ENCODE assay signal across 15 cellular contexts in the genomic region with DNA sequence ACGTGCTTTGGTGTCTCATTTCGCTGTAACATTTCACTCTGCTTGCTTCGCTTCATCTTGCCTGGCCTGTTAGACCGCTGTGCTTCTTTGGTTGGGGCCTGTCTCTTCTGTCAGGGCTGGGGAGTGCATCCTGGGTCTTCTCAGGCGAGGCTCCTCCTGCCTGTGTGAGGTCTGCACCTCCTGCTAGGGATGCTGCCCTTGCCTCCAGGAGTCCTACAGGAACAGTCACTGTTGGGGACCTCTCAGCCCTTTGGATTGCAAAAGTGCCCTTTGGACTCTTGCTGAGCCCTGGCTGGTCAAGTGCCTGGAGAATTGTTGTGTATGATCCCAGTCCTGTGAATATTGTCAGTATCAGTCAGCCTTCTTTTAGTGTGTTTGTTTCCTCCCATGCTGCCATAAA.
DNase-seq lines count a peak whose midpoint lies in the region; ATAC-seq and TF ChIP-seq lines count a peak whose summit lies in the region.
"Had no signal": no experiment of that assay in that cellular context is flagged by ENCODE, and none has a peak within 500 bp of the region (broad histone marks: within the 10 kb centered on the region; RNA-seq: fewer than 3 reads in every experiment).

No MANE protein-coding gene starts in this region.

- TF ChIP-seq POLR2A in uterus (IDR thresholded peaks at IDR 0.05) (no peak), vagina (IDR thresholded peaks at IDR 0.05) (no peak)

- DNase-seq in activated naive CD8-positive, alpha-beta T cell treated with anti-CD3 and anti-CD28 coated beads for 36 hours, result no peak
- DNase-seq in WTC11 (ENCODE audit: low spot score), result peak; percentile 61
- DNase-seq in iPS-NIHi11 (ENCODE audit: low spot score), result peak; percentile 36
- no peak for DNase-seq in uterus
- DNase-seq in COR-L47 (lab: John Stamatoyannopoulos, UW), result no peak
- DNase-seq in NCI-H82 treated with DMSO at 0.1 percent for 48 hours (lab: John Stamatoyannopoulos, UW; ENCODE audit: unreplicated experiment), result no peak
- DNase-seq in vagina (ENCODE audit: extremely low spot score in 2 of 2), result no peak
- DNase-seq: activated gamma-delta T cell, cerebellar nuclear complex, esophagus squamous epithelium, GDM1, NCI-H510A, SIG-M5 had no signal

- H3K9me3 ChIP-seq in uterus (no peaks in the 10 kb centered on the region), vagina (no peaks in the 10 kb centered on the region)
- H3K9me3 ChIP-seq: esophagus squamous epithelium had no signal

- TF ChIP-seq CTCF in WTC11 (IDR thresholded peaks at IDR 0.05) (no peak), uterus (IDR thresholded peaks at IDR 0.05) (no peak), vagina (IDR thresholded peaks at IDR 0.05) (no peak)

- H3K4me3 ChIP-seq in uterus, result no peak overlapping the region
- H3K4me3 ChIP-seq in vagina, result no peak overlapping the region
- H3K4me3 ChIP-seq: esophagus squamous epithelium, smooth muscle cell had no signal

- ATAC-seq in WTC11, result peak; percentile 96

- CTCF ChIA-PET in WTC11 (lab: Charles Lee), result no interaction called here

- intact Hi-C loops in uterus (cut with DNase I; ENCODE audit: low total_unique reads), result no loop called here
- intact Hi-C loops in vagina (cut with DNase I), result no loop called here

- POLR2A ChIA-PET in WTC11 (lab: Charles Lee), result no interaction called here

- H3K27ac ChIP-seq in uterus (peak overlapping the region; percentile 39 to 41), vagina (no peak overlapping the region)
- H3K27ac ChIP-seq: esophagus squamous epithelium had no signal

- H3K36me3 Mint-ChIP-seq in activated naive CD8-positive, alpha-beta T cell, result peaks cover 23% of the 10 kb centered on the region
- H3K36me3 Mint-ChIP-seq in activated naive CD8-positive, alpha-beta T cell treated with anti-CD3 and anti-CD28 coated beads for 36 hours, result peaks cover 44% of the 10 kb centered on the region
- H3K36me3 Mint-ChIP-seq in WTC11, result no peaks in the 10 kb centered on the region

- H3K27me3 ChIP-seq in uterus, result no peaks in the 10 kb centered on the region
- no peaks in the 10 kb centered on the region for H3K27me3 ChIP-seq in vagina
- H3K27me3 ChIP-seq: esophagus squamous epithelium had no signal

- no peaks in the 10 kb centered on the region for H3K36me3 ChIP-seq in uterus
- H3K36me3 ChIP-seq in vagina, result no peaks in the 10 kb centered on the region

- no peaks in the 10 kb centered on the region for H3K27me3 Mint-ChIP-seq in activated naive CD8-positive, alpha-beta T cell
- no peaks in the 10 kb centered on the region for H3K27me3 Mint-ChIP-seq in activated naive CD8-positive, alpha-beta T cell treated with anti-CD3 and anti-CD28 coated beads for 36 hours
- peaks cover 18% of the 10 kb centered on the region for H3K27me3 Mint-ChIP-seq in WTC11 (ENCODE audit: low read depth)

- peaks cover 88% of the 10 kb centered on the region for H3K4me1 Mint-ChIP-seq in activated naive CD8-positive, alpha-beta T cell (ENCODE audit: low read depth)
- peaks cover 41% of the 10 kb centered on the region for H3K4me1 Mint-ChIP-seq in activated naive CD8-positive, alpha-beta T cell treated with anti-CD3 and anti-CD28 coated beads for 36 hours
- H3K4me1 Mint-ChIP-seq in WTC11, result peaks cover 67% of the 10 kb centered on the region

- H3K4me1 ChIP-seq in uterus (peaks cover 0 to 10% of the 10 kb centered on the region in 2 donors), vagina (peaks cover 28% of the 10 kb centered on the region)

- peak overlapping the region; percentile 47 for H3K27ac Mint-ChIP-seq in activated naive CD8-positive, alpha-beta T cell
- no peak overlapping the region for H3K27ac Mint-ChIP-seq in activated naive CD8-positive, alpha-beta T cell treated with anti-CD3 and anti-CD28 coated beads for 36 hours
- H3K27ac Mint-ChIP-seq in WTC11, result peak overlapping the region; percentile 43

- H3K4me3 Mint-ChIP-seq in activated naive CD8-positive, alpha-beta T cell, result no peak overlapping the region
- H3K4me3 Mint-ChIP-seq in activated naive CD8-positive, alpha-beta T cell treated with anti-CD3 and anti-CD28 coated beads for 36 hours, result no peak overlapping the region
- H3K4me3 Mint-ChIP-seq in WTC11, result no peak overlapping the region

- no peaks in the 10 kb centered on the region for H3K9me3 Mint-ChIP-seq in activated naive CD8-positive, alpha-beta T cell (ENCODE audit: low read depth)
- no peaks in the 10 kb centered on the region for H3K9me3 Mint-ChIP-seq in activated naive CD8-positive, alpha-beta T cell treated with anti-CD3 and anti-CD28 coated beads for 36 hours
- H3K9me3 Mint-ChIP-seq in WTC11, result no peaks in the 10 kb centered on the region

TF ChIP-seq in WTC11, 78 proteins besides CTCF, POLR2A, EP300 and RAD21 (continues in another document):
- TF ChIP-seq ZBTB21 (CRISPR knock-in tag; IDR thresholded peaks at IDR 0.05; ENCODE audit: borderline replicate concordance) (no peak), ZNF232 (CRISPR knock-in tag; IDR thresholded peaks at IDR 0.05) (no peak), CREB1 (CRISPR knock-in tag; IDR thresholded peaks at IDR 0.05) (no peak), ZNF416 (CRISPR knock-in tag; IDR thresholded peaks at IDR 0.05) (no peak), KAT7 (CRISPR knock-in tag; IDR thresholded peaks at IDR 0.05; ENCODE audit: borderline replicate concordance) (no peak), E2F5 (CRISPR knock-in tag; IDR thresholded peaks at IDR 0.05) (no peak), CDX4 (CRISPR knock-in tag; IDR thresholded peaks at IDR 0.05; ENCODE audit: borderline replicate concordance) (no peak), TP53 (CRISPR knock-in tag; IDR thresholded peaks at IDR 0.05) (no peak), ATF1 (CRISPR knock-in tag; IDR thresholded peaks at IDR 0.05) (no peak), FOXP4 (CRISPR knock-in tag; IDR thresholded peaks at IDR 0.05) (peak; percentile 85; the same call in 1 of the 2 replicates), ZNF219 (CRISPR knock-in tag; IDR thresholded peaks at IDR 0.05; ENCODE audit: borderline replicate concordance) (peak; percentile 22; the same call in 1 of the 2 replicates)
- TF ChIP-seq, protein P1, sequence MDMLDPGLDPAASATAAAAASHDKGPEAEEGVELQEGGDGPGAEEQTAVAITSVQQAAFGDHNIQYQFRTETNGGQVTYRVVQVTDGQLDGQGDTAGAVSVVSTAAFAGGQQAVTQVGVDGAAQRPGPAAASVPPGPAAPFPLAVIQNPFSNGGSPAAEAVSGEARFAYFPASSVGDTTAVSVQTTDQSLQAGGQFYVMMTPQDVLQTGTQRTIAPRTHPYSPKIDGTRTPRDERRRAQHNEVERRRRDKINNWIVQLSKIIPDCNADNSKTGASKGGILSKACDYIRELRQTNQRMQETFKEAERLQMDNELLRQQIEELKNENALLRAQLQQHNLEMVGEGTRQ (CRISPR knock-in tag; IDR thresholded peaks at IDR 0.05), result no peak
- TF ChIP-seq, protein P2, sequence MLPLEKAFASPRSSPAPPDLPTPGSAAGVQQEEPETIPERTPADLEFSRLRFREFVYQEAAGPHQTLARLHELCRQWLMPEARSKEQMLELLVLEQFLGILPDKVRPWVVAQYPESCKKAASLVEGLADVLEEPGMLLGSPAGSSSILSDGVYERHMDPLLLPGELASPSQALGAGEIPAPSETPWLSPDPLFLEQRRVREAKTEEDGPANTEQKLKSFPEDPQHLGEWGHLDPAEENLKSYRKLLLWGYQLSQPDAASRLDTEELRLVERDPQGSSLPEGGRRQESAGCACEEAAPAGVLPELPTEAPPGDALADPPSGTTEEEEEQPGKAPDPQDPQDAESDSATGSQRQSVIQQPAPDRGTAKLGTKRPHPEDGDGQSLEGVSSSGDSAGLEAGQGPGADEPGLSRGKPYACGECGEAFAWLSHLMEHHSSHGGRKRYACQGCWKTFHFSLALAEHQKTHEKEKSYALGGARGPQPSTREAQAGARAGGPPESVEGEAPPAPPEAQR (CRISPR knock-in tag; IDR thresholded peaks at IDR 0.05), result no peak
- TF ChIP-seq, protein P3, sequence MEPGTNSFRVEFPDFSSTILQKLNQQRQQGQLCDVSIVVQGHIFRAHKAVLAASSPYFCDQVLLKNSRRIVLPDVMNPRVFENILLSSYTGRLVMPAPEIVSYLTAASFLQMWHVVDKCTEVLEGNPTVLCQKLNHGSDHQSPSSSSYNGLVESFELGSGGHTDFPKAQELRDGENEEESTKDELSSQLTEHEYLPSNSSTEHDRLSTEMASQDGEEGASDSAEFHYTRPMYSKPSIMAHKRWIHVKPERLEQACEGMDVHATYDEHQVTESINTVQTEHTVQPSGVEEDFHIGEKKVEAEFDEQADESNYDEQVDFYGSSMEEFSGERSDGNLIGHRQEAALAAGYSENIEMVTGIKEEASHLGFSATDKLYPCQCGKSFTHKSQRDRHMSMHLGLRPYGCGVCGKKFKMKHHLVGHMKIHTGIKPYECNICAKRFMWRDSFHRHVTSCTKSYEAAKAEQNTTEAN (CRISPR knock-in tag; IDR thresholded peaks at IDR 0.05), result no peak

Comparison
In these comparisons a context has a peak if more than half of its experiments do, and no peak if none do; other contexts are left out.
1. DNase-seq: peak in WTC11 (single experiment) and iPS-NIHi11 (single experiment); none in activated naive CD8-positive, alpha-beta T cell treated with anti-CD3 and anti-CD28 coated beads for 36 hours (single experiment), uterus (0 of 2), COR-L47 (single experiment), NCI-H82 treated with DMSO at 0.1 percent for 48 hours (single experiment) and vagina (0 of 2).